12 cellular contexts compared by ENCODE assay signal in genomic region chr17:70621593-70621992, GRCh38.
A peak's percentile ranks its signal among the peaks of the same experiment; 100 is the strongest.
DNase-seq lines count a peak whose midpoint lies in the region; TF ChIP-seq lines count a peak whose summit lies in the region.
"Had no signal": no experiment of that assay in that cellular context is flagged by ENCODE, and none has a peak within 500 bp of the region (broad histone marks: within the 10 kb centered on the region; RNA-seq: fewer than 3 reads in every experiment).

No MANE protein-coding gene starts in this region.

- DNase-seq in D341Med (ENCODE audit: low spot score), result peak; percentile 46
- peak; percentile 52 for DNase-seq in M059J (ENCODE audit: low read depth)
- peak; percentile 95 for DNase-seq in myocyte (ENCODE audit: low read depth)
- no peak for DNase-seq in glutamatergic neuron
- no peak for DNase-seq in activated CD4-positive, alpha-beta memory T cell treated with anti-CD3 and anti-CD28 coated beads for 36 hours
- no peak for DNase-seq in T-helper 9 cell
- no peak for DNase-seq in HEK293T (ENCODE audit: extremely low spot score)
- DNase-seq: activated naive CD8-positive, alpha-beta T cell treated with anti-CD3 and anti-CD28 coated beads, Interleukin-2, amount 10 ng/mL, durations not matched to agents 7 days and 5 days; foreskin melanocyte; kidney; nephron progenitor cell had no signal

- H3K4me1 Mint-ChIP-seq in brain (peaks cover 20% of the 10 kb centered on the region), glutamatergic neuron (ENCODE audit: low read depth, unreplicated experiment) (no peaks in the 10 kb centered on the region)
- H3K4me1 Mint-ChIP-seq in activated CD4-positive, alpha-beta memory T cell treated with anti-CD3 and anti-CD28 coated beads for 36 hours (ENCODE audit: low read depth), result no peaks in the 10 kb centered on the region
- H3K4me1 Mint-ChIP-seq: activated naive CD8-positive, alpha-beta T cell treated with anti-CD3 and anti-CD28 coated beads, Interleukin-2, amount 10 ng/mL, durations not matched to agents 7 days and 5 days had no signal

- POLR2A ChIA-PET in activated CD4-positive, alpha-beta memory T cell treated with anti-CD3 and anti-CD28 coated beads for 36 hours (lab: Charles Lee), result no interaction called here
- POLR2A ChIA-PET in HEK293T (lab: Yijun Ruan, JAX), result no interaction called here

- no peaks in the 10 kb centered on the region for H3K36me3 Mint-ChIP-seq in brain
- H3K36me3 Mint-ChIP-seq in glutamatergic neuron (ENCODE audit: unreplicated experiment), result no peaks in the 10 kb centered on the region
- no peaks in the 10 kb centered on the region for H3K36me3 Mint-ChIP-seq in activated CD4-positive, alpha-beta memory T cell treated with anti-CD3 and anti-CD28 coated beads for 36 hours
- H3K36me3 Mint-ChIP-seq: activated naive CD8-positive, alpha-beta T cell treated with anti-CD3 and anti-CD28 coated beads, Interleukin-2, amount 10 ng/mL, durations not matched to agents 7 days and 5 days had no signal

- no peaks in the 10 kb centered on the region for H3K9me3 Mint-ChIP-seq in brain
- H3K9me3 Mint-ChIP-seq in glutamatergic neuron (ENCODE audit: unreplicated experiment), result no peaks in the 10 kb centered on the region
- peaks cover 3% of the 10 kb centered on the region for H3K9me3 Mint-ChIP-seq in activated CD4-positive, alpha-beta memory T cell treated with anti-CD3 and anti-CD28 coated beads for 36 hours
- H3K9me3 Mint-ChIP-seq: activated naive CD8-positive, alpha-beta T cell treated with anti-CD3 and anti-CD28 coated beads, Interleukin-2, amount 10 ng/mL, durations not matched to agents 7 days and 5 days; nephron progenitor cell had no signal

- H3K4me3 Mint-ChIP-seq in brain (peak overlapping the region in 4 of 5 experiments; percentile 2 to 49 (median 32)), glutamatergic neuron (ENCODE audit: unreplicated experiment) (no peak overlapping the region)
- no peak overlapping the region for H3K4me3 Mint-ChIP-seq in activated CD4-positive, alpha-beta memory T cell treated with anti-CD3 and anti-CD28 coated beads for 36 hours
- H3K4me3 Mint-ChIP-seq: activated naive CD8-positive, alpha-beta T cell treated with anti-CD3 and anti-CD28 coated beads, Interleukin-2, amount 10 ng/mL, durations not matched to agents 7 days and 5 days; nephron progenitor cell had no signal

- CTCF ChIA-PET in activated CD4-positive, alpha-beta memory T cell treated with anti-CD3 and anti-CD28 coated beads for 36 hours (lab: Charles Lee), result no interaction called here
- CTCF ChIA-PET in HEK293T (lab: Yijun Ruan, JAX), result interaction anchor here (0.9 to 1.5 kb wide), 4 partner anchors 7 to 1053 kb away, joined by 3 to 5 read pairs (median 4); no protein-coding TSS in a partner anchor

- no peak for TF ChIP-seq CTCF in brain (conservative IDR thresholded peaks at IDR 0.05)
- TF ChIP-seq CTCF in glutamatergic neuron (IDR thresholded peaks at IDR 0.05; ENCODE audit: partially characterized antibody, unreplicated experiment), result no peak

- intact Hi-C loops in activated CD4-positive, alpha-beta memory T cell treated with anti-CD3 and anti-CD28 coated beads for 36 hours (cut with micrococcal nuclease), result loop anchor here (5.0 kb wide), 1 partner anchor 1054 kb away; no protein-coding TSS in a partner anchor

- H3K27ac Mint-ChIP-seq in brain (peak overlapping the region in 4 of 5 experiments; percentile 19 to 82 (median 46)), glutamatergic neuron (ENCODE audit: unreplicated experiment) (no peak overlapping the region)
- H3K27ac Mint-ChIP-seq in activated CD4-positive, alpha-beta memory T cell treated with anti-CD3 and anti-CD28 coated beads for 36 hours, result no peak overlapping the region
- H3K27ac Mint-ChIP-seq: activated naive CD8-positive, alpha-beta T cell treated with anti-CD3 and anti-CD28 coated beads, Interleukin-2, amount 10 ng/mL, durations not matched to agents 7 days and 5 days; nephron progenitor cell had no signal

- peaks cover 3% of the 10 kb centered on the region for H3K27me3 Mint-ChIP-seq in brain
- H3K27me3 Mint-ChIP-seq in glutamatergic neuron (ENCODE audit: unreplicated experiment), result peaks cover 1% of the 10 kb centered on the region
- H3K27me3 Mint-ChIP-seq in activated CD4-positive, alpha-beta memory T cell treated with anti-CD3 and anti-CD28 coated beads for 36 hours, result no peaks in the 10 kb centered on the region
- H3K27me3 Mint-ChIP-seq: activated naive CD8-positive, alpha-beta T cell treated with anti-CD3 and anti-CD28 coated beads, Interleukin-2, amount 10 ng/mL, durations not matched to agents 7 days and 5 days had no signal

TF ChIP-seq in HEK293T, 16 proteins besides CTCF, POLR2A, EP300 and RAD21:
- TF ChIP-seq SUZ12 (IDR thresholded peaks at IDR 0.05), result no peak
- no peak for TF ChIP-seq ELF4 (IDR thresholded peaks at IDR 0.05)
- TF ChIP-seq L3MBTL2 (conservative IDR thresholded peaks at IDR 0.05), result no peak
- TF ChIP-seq, protein P1, sequence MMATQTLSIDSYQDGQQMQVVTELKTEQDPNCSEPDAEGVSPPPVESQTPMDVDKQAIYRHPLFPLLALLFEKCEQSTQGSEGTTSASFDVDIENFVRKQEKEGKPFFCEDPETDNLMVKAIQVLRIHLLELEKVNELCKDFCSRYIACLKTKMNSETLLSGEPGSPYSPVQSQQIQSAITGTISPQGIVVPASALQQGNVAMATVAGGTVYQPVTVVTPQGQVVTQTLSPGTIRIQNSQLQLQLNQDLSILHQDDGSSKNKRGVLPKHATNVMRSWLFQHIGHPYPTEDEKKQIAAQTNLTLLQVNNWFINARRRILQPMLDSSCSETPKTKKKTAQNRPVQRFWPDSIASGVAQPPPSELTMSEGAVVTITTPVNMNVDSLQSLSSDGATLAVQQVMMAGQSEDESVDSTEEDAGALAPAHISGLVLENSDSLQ (IDR thresholded peaks at IDR 0.05), result no peak
- no peak for TF ChIP-seq CTBP1 (IDR thresholded peaks at IDR 0.05; ENCODE audit: borderline replicate concordance)
- TF ChIP-seq FOXM1 (IDR thresholded peaks at IDR 0.05; ENCODE audit: borderline replicate concordance), result no peak
- no peak for TF ChIP-seq NFRKB (IDR thresholded peaks at IDR 0.05)
- no peak for TF ChIP-seq ARNT (IDR thresholded peaks at IDR 0.05)
- no peak for TF ChIP-seq FOXK2 (IDR thresholded peaks at IDR 0.05)
- no peak for TF ChIP-seq LEF1 (IDR thresholded peaks at IDR 0.05; ENCODE audit: borderline replicate concordance)
- TF ChIP-seq BHLHE40 (IDR thresholded peaks at IDR 0.05; ENCODE audit: borderline replicate concordance), result no peak
- no peak for TF ChIP-seq HDGF (IDR thresholded peaks at IDR 0.05; ENCODE audit: borderline replicate concordance)
- TF ChIP-seq FOXA1 (IDR thresholded peaks at IDR 0.05), result no peak
- no peak for TF ChIP-seq ZNF384 (IDR thresholded peaks at IDR 0.05)
- TF ChIP-seq TARDBP (IDR thresholded peaks at IDR 0.05), result no peak
- no peak for TF ChIP-seq SP1 (IDR thresholded peaks at IDR 0.05)
TF ChIP-seq in HEK293T: peak in this region for 0.

Comparison
In these comparisons a context has a peak if more than half of its experiments do, and no peak if none do; other contexts are left out.
1. DNase-seq: peak in D341Med (single experiment), M059J (single experiment) and myocyte (single experiment); none in glutamatergic neuron (single experiment), activated CD4-positive, alpha-beta memory T cell treated with anti-CD3 and anti-CD28 coated beads for 36 hours (single experiment), T-helper 9 cell (single experiment) and HEK293T (single experiment).
2. H3K27ac Mint-ChIP-seq: peak in brain (4 of 5); none in glutamatergic neuron (single experiment) and activated CD4-positive, alpha-beta memory T cell treated with anti-CD3 and anti-CD28 coated beads for 36 hours (single experiment).
3. H3K4me3 Mint-ChIP-seq: peak in brain (4 of 5); none in glutamatergic neuron (single experiment) and activated CD4-positive, alpha-beta memory T cell treated with anti-CD3 and anti-CD28 coated beads for 36 hours (single experiment).